Comparison of ENCODE assay signal across 21 cellular contexts in the genomic region with DNA sequence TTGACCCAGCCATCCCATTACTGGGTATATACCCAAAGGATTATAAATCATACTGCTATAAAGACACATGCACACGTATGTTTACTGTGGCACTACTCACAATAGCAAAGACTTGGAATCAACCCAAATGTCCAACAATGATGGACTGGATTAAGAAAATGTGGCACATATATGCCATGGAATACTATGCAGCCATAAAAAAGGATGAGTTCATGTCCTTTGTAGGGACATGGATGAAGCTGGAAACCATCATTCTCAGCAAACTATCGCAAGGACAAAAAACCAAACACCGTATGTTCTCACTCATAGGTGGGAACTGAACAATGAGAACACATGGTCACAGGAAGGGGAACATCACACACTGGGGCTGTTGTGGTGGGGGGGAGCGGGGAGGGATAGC. TPM values are rescaled to one million over a fixed set of nuclear protein-coding genes. Genes with fewer than 3 reads are reported as not detected.
"Had no signal": no experiment of that assay in that cellular context is flagged by ENCODE, and none has a peak within 500 bp of the region (broad histone marks: within the 10 kb centered on the region; RNA-seq: fewer than 3 reads in every experiment).

No MANE protein-coding gene starts in this region.

RNA-seq across cellular contexts. Expression of a gene that starts 35.4 kb away (rescaled TPM):
- total RNA-seq: left ventricle myocardium inferior, lower leg skin, mesothelial cell of epicardium, occipital lobe, osteocyte, posterior vena cava, psoas muscle, sigmoid colon, spleen, stomach, testis, thyroid gland, transverse colon, urinary bladder, vagina had no signal
- polyA plus RNA-seq: spleen, stomach, urinary bladder had no signal

RNA-seq across cellular contexts. Expression of a gene that starts 48.5 kb away (rescaled TPM):
- total RNA-seq: kidney epithelial cell, left ventricle myocardium inferior, lower leg skin, lung, mesothelial cell of epicardium, mononuclear cell, natural killer cell, occipital lobe, osteocyte, posterior vena cava, psoas muscle, sigmoid colon, spleen, stomach, thyroid gland, transverse colon, upper lobe of left lung, urinary bladder, vagina had no signal
- polyA plus RNA-seq: lung, psoas muscle, sigmoid colon, small intestine, spleen, stomach, urinary bladder had no signal
